Comparison of ENCODE assay signal across 10 cellular contexts in genomic region chr19:15672580-15673175, GRCh38. TPM values are rescaled to one million over a fixed set of nuclear protein-coding genes. Genes with fewer than 3 reads are reported as not detected.
DNase-seq lines count a peak whose midpoint lies in the region; ATAC-seq and TF ChIP-seq lines count a peak whose summit lies in the region.
"Had no signal": no experiment of that assay in that cellular context is flagged by ENCODE, and none has a peak within 500 bp of the region (broad histone marks: within the 10 kb centered on the region; RNA-seq: fewer than 3 reads in every experiment).

TSS of gene CYP4F12 (plus strand) at chr19:15673087. CDS start at chr19:15673530, 443 bp downstream.

- peaks cover 0 to 12% of the 10 kb centered on the region in 2 donors for H3K27me3 ChIP-seq in left lung
- H3K27me3 ChIP-seq in tibial nerve, result no peaks in the 10 kb centered on the region
- H3K27me3 ChIP-seq: BLaER1 had no signal

- peak within 1 kb of the TSS; percentile 58 for H3K27ac Mint-ChIP-seq in activated CD4-positive, alpha-beta memory T cell treated with anti-CD3 and anti-CD28 coated beads for 36 hours
- H3K27ac Mint-ChIP-seq in activated CD4-positive, alpha-beta memory T cell treated with anti-CD3 and anti-CD28 coated beads, Interleukin-2, amount 10 ng/mL, durations not matched to agents 7 days and 5 days, result no peak within 1 kb of the TSS
- peak within 1 kb of the TSS; percentile 4 for H3K27ac Mint-ChIP-seq in activated naive CD4-positive, alpha-beta T cell treated with anti-CD3 and anti-CD28 coated beads, Interleukin-2, amount 50 U/mL, for 24 hours

- H3K4me1 ChIP-seq in left lung, result peaks cover 0 to 9% of the 10 kb centered on the region in 2 donors
- H3K4me1 ChIP-seq in tibial nerve, result peaks cover 0 to 17% (median 2%) of the 10 kb centered on the region in 4 donors

- H3K27me3 Mint-ChIP-seq in activated CD4-positive, alpha-beta memory T cell treated with anti-CD3 and anti-CD28 coated beads for 36 hours, result peaks cover 2% of the 10 kb centered on the region
- H3K27me3 Mint-ChIP-seq in activated CD4-positive, alpha-beta memory T cell treated with anti-CD3 and anti-CD28 coated beads, Interleukin-2, amount 10 ng/mL, durations not matched to agents 7 days and 5 days, result no peaks in the 10 kb centered on the region
- peaks cover 3% of the 10 kb centered on the region for H3K27me3 Mint-ChIP-seq in activated naive CD4-positive, alpha-beta T cell treated with anti-CD3 and anti-CD28 coated beads, Interleukin-2, amount 50 U/mL, for 24 hours

- no peaks in the 10 kb centered on the region for H3K9me3 ChIP-seq in left lung
- H3K9me3 ChIP-seq in tibial nerve, result no peaks in the 10 kb centered on the region
- H3K9me3 ChIP-seq: BLaER1 had no signal

- no peak within 1 kb of the TSS for H3K4me3 Mint-ChIP-seq in activated CD4-positive, alpha-beta memory T cell treated with anti-CD3 and anti-CD28 coated beads for 36 hours
- no peak within 1 kb of the TSS for H3K4me3 Mint-ChIP-seq in activated CD4-positive, alpha-beta memory T cell treated with anti-CD3 and anti-CD28 coated beads, Interleukin-2, amount 10 ng/mL, durations not matched to agents 7 days and 5 days
- peak within 1 kb of the TSS; percentile 42 for H3K4me3 Mint-ChIP-seq in activated naive CD4-positive, alpha-beta T cell treated with anti-CD3 and anti-CD28 coated beads, Interleukin-2, amount 50 U/mL, for 24 hours

- peak in 1 of 2 donors; percentile 41 for TF ChIP-seq EP300 in tibial nerve (IDR thresholded peaks at IDR 0.05)

- CTCF ChIA-PET in activated CD4-positive, alpha-beta memory T cell treated with anti-CD3 and anti-CD28 coated beads for 36 hours (lab: Charles Lee), result no interaction called here
- CTCF ChIA-PET in activated CD4-positive, alpha-beta memory T cell treated with anti-CD3 and anti-CD28 coated beads, Interleukin-2, amount 10 ng/mL, durations not matched to agents 7 days and 5 days (lab: Charles Lee), result no interaction called here

- intact Hi-C loops in activated CD4-positive, alpha-beta memory T cell treated with anti-CD3 and anti-CD28 coated beads for 36 hours (cut with micrococcal nuclease), result no loop called here
- intact Hi-C loops in left lung (cut with DNase I), result no loop called here

- H3K27ac ChIP-seq in left lung (peak within 1 kb of the TSS in 1 of 2 donors; percentile 23), tibial nerve (peak within 1 kb of the TSS; percentile 52 to 79 (median 70))
- H3K27ac ChIP-seq: BLaER1 had no signal

- no peaks in the 10 kb centered on the region for H3K36me3 ChIP-seq in left lung
- H3K36me3 ChIP-seq in tibial nerve, result no peaks in the 10 kb centered on the region
- H3K36me3 ChIP-seq: BLaER1 had no signal

- peak; percentile 84 for ATAC-seq in left lung
- ATAC-seq in HG03135 (IDR thresholded peaks at IDR 0.05; ENCODE audit: unreplicated experiment), result no peak

- H3K36me3 Mint-ChIP-seq in activated CD4-positive, alpha-beta memory T cell treated with anti-CD3 and anti-CD28 coated beads for 36 hours, result no peaks in the 10 kb centered on the region
- H3K36me3 Mint-ChIP-seq in activated CD4-positive, alpha-beta memory T cell treated with anti-CD3 and anti-CD28 coated beads, Interleukin-2, amount 10 ng/mL, durations not matched to agents 7 days and 5 days (ENCODE audit: low read depth), result no peaks in the 10 kb centered on the region
- no peaks in the 10 kb centered on the region for H3K36me3 Mint-ChIP-seq in activated naive CD4-positive, alpha-beta T cell treated with anti-CD3 and anti-CD28 coated beads, Interleukin-2, amount 50 U/mL, for 24 hours

- H3K4me3 ChIP-seq in left lung, result no peak within 1 kb of the TSS
- peak within 1 kb of the TSS in 3 of 4 donors; percentile 13 to 42 (median 28) for H3K4me3 ChIP-seq in tibial nerve
- H3K4me3 ChIP-seq: BLaER1 had no signal

- 35 to 37% methylated on average over 5 to 6 of the region's 6 CpGs for WGBS in tibial nerve, 2 donors

- no peak for TF ChIP-seq POLR2A in tibial nerve (IDR thresholded peaks at IDR 0.05)

- TF ChIP-seq CTCF in left lung (IDR thresholded peaks at IDR 0.05) (no peak), tibial nerve (IDR thresholded peaks at IDR 0.05) (no peak)

- H3K4me1 Mint-ChIP-seq in activated CD4-positive, alpha-beta memory T cell treated with anti-CD3 and anti-CD28 coated beads for 36 hours (ENCODE audit: low read depth), result peaks cover 20% of the 10 kb centered on the region
- no peaks in the 10 kb centered on the region for H3K4me1 Mint-ChIP-seq in activated CD4-positive, alpha-beta memory T cell treated with anti-CD3 and anti-CD28 coated beads, Interleukin-2, amount 10 ng/mL, durations not matched to agents 7 days and 5 days
- H3K4me1 Mint-ChIP-seq in activated naive CD4-positive, alpha-beta T cell treated with anti-CD3 and anti-CD28 coated beads, Interleukin-2, amount 50 U/mL, for 24 hours, result peaks cover 28% of the 10 kb centered on the region

- H3K9me3 Mint-ChIP-seq in activated CD4-positive, alpha-beta memory T cell treated with anti-CD3 and anti-CD28 coated beads for 36 hours, result peaks cover 6% of the 10 kb centered on the region
- H3K9me3 Mint-ChIP-seq in activated CD4-positive, alpha-beta memory T cell treated with anti-CD3 and anti-CD28 coated beads, Interleukin-2, amount 10 ng/mL, durations not matched to agents 7 days and 5 days, result peaks cover 9% of the 10 kb centered on the region
- no peaks in the 10 kb centered on the region for H3K9me3 Mint-ChIP-seq in activated naive CD4-positive, alpha-beta T cell treated with anti-CD3 and anti-CD28 coated beads, Interleukin-2, amount 50 U/mL, for 24 hours

- DNase-seq in activated CD4-positive, alpha-beta memory T cell treated with anti-CD3 and anti-CD28 coated beads for 36 hours, result peak; percentile 27
- no peak for DNase-seq in activated CD4-positive, alpha-beta memory T cell treated with anti-CD3 and anti-CD28 coated beads, Interleukin-2, amount 10 ng/mL, durations not matched to agents 7 days and 5 days
- DNase-seq in left lung (peak in 1 of 2 donors; percentile 50), tibial nerve (ENCODE audit: low spot score in 2 of 2) (peak; percentile 80 to 86), inferior parietal cortex (ENCODE audit: extremely low spot score) (no peak), SK-N-DZ (ENCODE audit: low spot score) (no peak)
- DNase-seq: activated CD8-positive, alpha-beta memory T cell treated with anti-CD3 and anti-CD28 coated beads, Interleukin-2, amount 50 U/mL, for 48 hours had no signal

- POLR2A ChIA-PET in activated CD4-positive, alpha-beta memory T cell treated with anti-CD3 and anti-CD28 coated beads for 36 hours (lab: Charles Lee), result no interaction called here
- POLR2A ChIA-PET in activated CD4-positive, alpha-beta memory T cell treated with anti-CD3 and anti-CD28 coated beads, Interleukin-2, amount 10 ng/mL, durations not matched to agents 7 days and 5 days (lab: Charles Lee), result no interaction called here

RNA-seq across cellular contexts. Expression of gene CYP4F12, which starts in this region (rescaled TPM):
- under 1 TPM in 1 of 2 experiments, not detected in 1; 0.41 TPM for total RNA-seq in activated CD4-positive, alpha-beta memory T cell treated with anti-CD3 and anti-CD28 coated beads for 36 hours
- total RNA-seq in activated CD4-positive, alpha-beta memory T cell treated with anti-CD3 and anti-CD28 coated beads, Interleukin-2, amount 10 ng/mL, durations not matched to agents 7 days and 5 days, result not detected
- total RNA-seq in left lung, result 1 to 10 TPM; 3.8 to 5.9 TPM
- 10 to 100 TPM; 12.6 to 62.0 (median 50.4) TPM for total RNA-seq in tibial nerve
- not detected in 2 replicates for polyA plus RNA-seq in SK-N-DZ (2014; cell fraction: cytosol; rRNA removed)
- not detected in 2 replicates for polyA plus RNA-seq in SK-N-DZ (2014; cell fraction: nucleus; rRNA removed)

Comparison
In these comparisons a context has a peak if more than half of its experiments do, and no peak if none do; other contexts are left out.
1. Peak in DNase-seq in activated CD4-positive, alpha-beta memory T cell treated with anti-CD3 and anti-CD28 coated beads for 36 hours; RNA of the gene not detected or under 1 TPM.
2. DNase-seq: peak in tibial nerve (2 of 2); none in activated CD4-positive, alpha-beta memory T cell treated with anti-CD3 and anti-CD28 coated beads, Interleukin-2, amount 10 ng/mL, durations not matched to agents 7 days and 5 days (single experiment), inferior parietal cortex (single experiment) and SK-N-DZ (single experiment).
3. H3K4me3 ChIP-seq: peak in tibial nerve (3 of 4); none in left lung (0 of 2).